In the genomic region with DNA sequence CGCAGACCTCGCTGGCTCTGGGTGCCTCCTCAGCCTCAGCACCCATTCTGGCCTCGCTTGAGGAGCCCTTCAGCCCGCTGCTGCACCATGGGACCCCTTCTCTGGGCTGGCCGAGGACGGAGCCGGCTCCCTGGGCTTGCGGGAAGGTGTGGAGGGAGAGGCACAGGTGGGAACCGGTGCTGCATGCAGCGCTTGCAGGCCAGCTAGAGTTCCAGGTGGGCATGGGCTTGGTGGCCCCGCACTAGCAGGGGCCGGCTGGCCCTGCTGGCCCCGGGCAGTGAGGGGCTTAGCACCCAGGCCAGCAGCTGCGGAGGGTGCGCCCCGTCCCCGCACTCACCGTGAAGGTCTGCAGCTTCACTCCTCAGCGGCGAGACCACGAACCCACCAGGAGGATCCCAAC, we compare ENCODE assay signal across 1 cellular context.
TF ChIP-seq lines count a peak whose summit lies in the region.

No MANE protein-coding gene starts in this region.

TF ChIP-seq in GM23338, 12 proteins besides CTCF, POLR2A, EP300 and RAD21 (continued from another document):
- TF ChIP-seq, protein P1, sequence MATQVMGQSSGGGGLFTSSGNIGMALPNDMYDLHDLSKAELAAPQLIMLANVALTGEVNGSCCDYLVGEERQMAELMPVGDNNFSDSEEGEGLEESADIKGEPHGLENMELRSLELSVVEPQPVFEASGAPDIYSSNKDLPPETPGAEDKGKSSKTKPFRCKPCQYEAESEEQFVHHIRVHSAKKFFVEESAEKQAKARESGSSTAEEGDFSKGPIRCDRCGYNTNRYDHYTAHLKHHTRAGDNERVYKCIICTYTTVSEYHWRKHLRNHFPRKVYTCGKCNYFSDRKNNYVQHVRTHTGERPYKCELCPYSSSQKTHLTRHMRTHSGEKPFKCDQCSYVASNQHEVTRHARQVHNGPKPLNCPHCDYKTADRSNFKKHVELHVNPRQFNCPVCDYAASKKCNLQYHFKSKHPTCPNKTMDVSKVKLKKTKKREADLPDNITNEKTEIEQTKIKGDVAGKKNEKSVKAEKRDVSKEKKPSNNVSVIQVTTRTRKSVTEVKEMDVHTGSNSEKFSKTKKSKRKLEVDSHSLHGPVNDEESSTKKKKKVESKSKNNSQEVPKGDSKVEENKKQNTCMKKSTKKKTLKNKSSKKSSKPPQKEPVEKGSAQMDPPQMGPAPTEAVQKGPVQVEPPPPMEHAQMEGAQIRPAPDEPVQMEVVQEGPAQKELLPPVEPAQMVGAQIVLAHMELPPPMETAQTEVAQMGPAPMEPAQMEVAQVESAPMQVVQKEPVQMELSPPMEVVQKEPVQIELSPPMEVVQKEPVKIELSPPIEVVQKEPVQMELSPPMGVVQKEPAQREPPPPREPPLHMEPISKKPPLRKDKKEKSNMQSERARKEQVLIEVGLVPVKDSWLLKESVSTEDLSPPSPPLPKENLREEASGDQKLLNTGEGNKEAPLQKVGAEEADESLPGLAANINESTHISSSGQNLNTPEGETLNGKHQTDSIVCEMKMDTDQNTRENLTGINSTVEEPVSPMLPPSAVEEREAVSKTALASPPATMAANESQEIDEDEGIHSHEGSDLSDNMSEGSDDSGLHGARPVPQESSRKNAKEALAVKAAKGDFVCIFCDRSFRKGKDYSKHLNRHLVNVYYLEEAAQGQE (IDR thresholded peaks at IDR 0.05; ENCODE audit: unreplicated experiment) = no peak
- TF ChIP-seq ZNF114 (CRISPR knock-in tag; IDR thresholded peaks at IDR 0.05) (no peak), NANOG (IDR thresholded peaks at IDR 0.05; ENCODE audit: borderline replicate concordance) (no peak), POLR2AphosphoS5 (IDR thresholded peaks at IDR 0.05; ENCODE audit: low read depth) (no peak), EZH2 (IDR thresholded peaks at IDR 0.05; ENCODE audit: low read depth, unreplicated experiment) (no peak), ZNF331 (CRISPR knock-in tag; IDR thresholded peaks at IDR 0.05; ENCODE audit: low read depth) (no peak), EZH2phosphoT487 (IDR thresholded peaks at IDR 0.05; ENCODE audit: unreplicated experiment) (no peak), STAT1 (IDR thresholded peaks at IDR 0.05; ENCODE audit: unreplicated experiment) (no peak), CREB1 (CRISPR knock-in tag; IDR thresholded peaks at IDR 0.05; ENCODE audit: low read depth) (no peak)
- TF ChIP-seq, protein P2, sequence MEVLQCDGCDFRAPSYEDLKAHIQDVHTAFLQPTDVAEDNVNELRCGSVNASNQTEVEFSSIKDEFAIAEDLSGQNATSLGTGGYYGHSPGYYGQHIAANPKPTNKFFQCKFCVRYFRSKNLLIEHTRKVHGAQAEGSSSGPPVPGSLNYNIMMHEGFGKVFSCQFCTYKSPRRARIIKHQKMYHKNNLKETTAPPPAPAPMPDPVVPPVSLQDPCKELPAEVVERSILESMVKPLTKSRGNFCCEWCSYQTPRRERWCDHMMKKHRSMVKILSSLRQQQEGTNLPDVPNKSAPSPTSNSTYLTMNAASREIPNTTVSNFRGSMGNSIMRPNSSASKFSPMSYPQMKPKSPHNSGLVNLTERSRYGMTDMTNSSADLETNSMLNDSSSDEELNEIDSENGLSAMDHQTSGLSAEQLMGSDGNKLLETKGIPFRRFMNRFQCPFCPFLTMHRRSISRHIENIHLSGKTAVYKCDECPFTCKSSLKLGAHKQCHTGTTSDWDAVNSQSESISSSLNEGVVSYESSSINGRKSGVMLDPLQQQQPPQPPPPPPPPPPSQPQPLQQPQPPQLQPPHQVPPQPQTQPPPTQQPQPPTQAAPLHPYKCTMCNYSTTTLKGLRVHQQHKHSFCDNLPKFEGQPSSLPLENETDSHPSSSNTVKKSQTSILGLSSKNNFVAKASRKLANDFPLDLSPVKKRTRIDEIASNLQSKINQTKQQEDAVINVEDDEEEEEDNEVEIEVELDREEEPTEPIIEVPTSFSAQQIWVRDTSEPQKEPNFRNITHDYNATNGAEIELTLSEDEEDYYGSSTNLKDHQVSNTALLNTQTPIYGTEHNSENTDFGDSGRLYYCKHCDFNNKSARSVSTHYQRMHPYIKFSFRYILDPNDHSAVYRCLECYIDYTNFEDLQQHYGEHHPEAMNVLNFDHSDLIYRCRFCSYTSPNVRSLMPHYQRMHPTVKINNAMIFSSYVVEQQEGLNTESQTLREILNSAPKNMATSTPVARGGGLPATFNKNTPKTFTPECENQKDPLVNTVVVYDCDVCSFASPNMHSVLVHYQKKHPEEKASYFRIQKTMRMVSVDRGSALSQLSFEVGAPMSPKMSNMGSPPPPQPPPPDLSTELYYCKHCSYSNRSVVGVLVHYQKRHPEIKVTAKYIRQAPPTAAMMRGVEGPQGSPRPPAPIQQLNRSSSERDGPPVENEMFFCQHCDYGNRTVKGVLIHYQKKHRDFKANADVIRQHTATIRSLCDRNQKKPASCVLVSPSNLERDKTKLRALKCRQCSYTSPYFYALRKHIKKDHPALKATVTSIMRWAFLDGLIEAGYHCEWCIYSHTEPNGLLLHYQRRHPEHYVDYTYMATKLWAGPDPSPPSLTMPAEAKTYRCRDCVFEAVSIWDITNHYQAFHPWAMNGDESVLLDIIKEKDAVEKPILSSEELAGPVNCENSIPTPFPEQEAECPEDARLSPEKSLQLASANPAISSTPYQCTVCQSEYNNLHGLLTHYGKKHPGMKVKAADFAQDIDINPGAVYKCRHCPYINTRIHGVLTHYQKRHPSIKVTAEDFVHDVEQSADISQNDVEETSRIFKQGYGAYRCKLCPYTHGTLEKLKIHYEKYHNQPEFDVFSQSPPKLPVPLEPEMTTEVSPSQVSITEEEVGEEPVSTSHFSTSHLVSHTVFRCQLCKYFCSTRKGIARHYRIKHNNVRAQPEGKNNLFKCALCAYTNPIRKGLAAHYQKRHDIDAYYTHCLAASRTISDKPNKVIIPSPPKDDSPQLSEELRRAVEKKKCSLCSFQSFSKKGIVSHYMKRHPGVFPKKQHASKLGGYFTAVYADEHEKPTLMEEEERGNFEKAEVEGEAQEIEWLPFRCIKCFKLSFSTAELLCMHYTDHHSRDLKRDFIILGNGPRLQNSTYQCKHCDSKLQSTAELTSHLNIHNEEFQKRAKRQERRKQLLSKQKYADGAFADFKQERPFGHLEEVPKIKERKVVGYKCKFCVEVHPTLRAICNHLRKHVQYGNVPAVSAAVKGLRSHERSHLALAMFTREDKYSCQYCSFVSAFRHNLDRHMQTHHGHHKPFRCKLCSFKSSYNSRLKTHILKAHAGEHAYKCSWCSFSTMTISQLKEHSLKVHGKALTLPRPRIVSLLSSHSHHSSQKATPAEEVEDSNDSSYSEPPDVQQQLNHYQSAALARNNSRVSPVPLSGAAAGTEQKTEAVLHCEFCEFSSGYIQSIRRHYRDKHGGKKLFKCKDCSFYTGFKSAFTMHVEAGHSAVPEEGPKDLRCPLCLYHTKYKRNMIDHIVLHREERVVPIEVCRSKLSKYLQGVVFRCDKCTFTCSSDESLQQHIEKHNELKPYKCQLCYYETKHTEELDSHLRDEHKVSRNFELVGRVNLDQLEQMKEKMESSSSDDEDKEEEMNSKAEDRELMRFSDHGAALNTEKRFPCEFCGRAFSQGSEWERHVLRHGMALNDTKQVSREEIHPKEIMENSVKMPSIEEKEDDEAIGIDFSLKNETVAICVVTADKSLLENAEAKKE (CRISPR knock-in tag; IDR thresholded peaks at IDR 0.05) = no peak
